ENCODE assay signal across 9 cellular contexts in genomic region chr3:171813897-171814460, GRCh38. TPM values are rescaled to one million over a fixed set of nuclear protein-coding genes. Genes with fewer than 3 reads are reported as not detected.
DNase-seq lines count a peak whose midpoint lies in the region; ATAC-seq and TF ChIP-seq lines count a peak whose summit lies in the region.
"Had no signal": no experiment of that assay in that cellular context is flagged by ENCODE, and none has a peak within 500 bp of the region (broad histone marks: within the 10 kb centered on the region; RNA-seq: fewer than 3 reads in every experiment).

No MANE protein-coding gene starts in this region.

- CTCF ChIA-PET in HCT116 (lab: Charles Lee): no interaction called here

- H3K27ac ChIP-seq in HCT116 (ENCODE audit: low read depth, low read length) (no peak overlapping the region), left lung (peak overlapping the region; percentile 11 to 75), SJCRH30 (no peak overlapping the region)

- H3K9me2 ChIP-seq in HCT116 (ENCODE audit: insufficient read depth): no peaks in the 10 kb centered on the region

- no peak for TF ChIP-seq POLR2A in HCT116 (IDR thresholded peaks at IDR 0.05; ENCODE audit: borderline replicate concordance, extremely low read depth, insufficient read depth, insufficient read length)

- H3K79me2 ChIP-seq in HCT116 (ENCODE audit: insufficient read depth, low read length): no peaks in the 10 kb centered on the region

- ATAC-seq in HCT116 (no peak), left lung (no peak), left lobe of liver (no peak)

- no peak overlapping the region for H3K4me3 ChIP-seq in HCT116 (replicated peaks in 1 of 2; ENCODE audit: low read depth in 1 of 2, low read length in 2 of 2)
- no peak overlapping the region for H3K4me3 ChIP-seq in left lung
- H3K4me3 ChIP-seq in SJCRH30: no peak overlapping the region

- RAD21 ChIA-PET in HCT116 (lab: Charles Lee; ENCODE audit: low non-redundant PET in 1 of 2, low total read pairs in 2 of 2, uncharacterized antibody in 2 of 2, unreplicated experiment in 2 of 2): interaction anchor here in 1 of 2 experiments (0.8 kb wide), 1 partner anchor 16 kb away, joined by 3 read pairs; no protein-coding TSS in a partner anchor

- H3K9me3 ChIP-seq in HCT116 (ENCODE audit: control insufficient read depth in 1 of 2, insufficient read depth in 1 of 2, low read depth in 1 of 2, low read length in 2 of 2): no peaks in the 10 kb centered on the region
- H3K9me3 ChIP-seq in left lung: no peaks in the 10 kb centered on the region
- peaks cover 6% of the 10 kb centered on the region; the same call in 1 of the 2 replicates for H3K9me3 ChIP-seq in SJCRH30 (replicated peaks)

- H3K36me3 ChIP-seq in HCT116 (ENCODE audit: control insufficient read depth in 1 of 2, insufficient read depth in 2 of 2, low read length in 2 of 2): no peaks in the 10 kb centered on the region
- H3K36me3 ChIP-seq in left lung: no peaks in the 10 kb centered on the region
- H3K36me3 ChIP-seq in SJCRH30: no peaks in the 10 kb centered on the region

- TF ChIP-seq RAD21 in HCT116 (IDR thresholded peaks at IDR 0.05; ENCODE audit: low read depth): no peak

- POLR2A ChIA-PET in HCT116 (lab: Charles Lee): no interaction called here

- H3K4me2 ChIP-seq in HCT116 (ENCODE audit: low read length): no peak overlapping the region

- intact Hi-C loops in HCT116 (cut with micrococcal nuclease): loop anchor here (10.0 kb wide), 1 partner anchor 61 kb away; no protein-coding TSS in a partner anchor
- intact Hi-C loops in left lung (cut with DNase I): no loop called here

- no peak for TF ChIP-seq CTCF in HCT116 (IDR thresholded peaks at IDR 0.05 in 2 of 3, conservative IDR thresholded peaks at IDR 0.05 in 1 of 3; ENCODE audit: borderline replicate concordance in 1 of 3, insufficient read depth in 1 of 3, low read depth in 2 of 3, low read length in 2 of 3)
- no peak for TF ChIP-seq CTCF in left lung (IDR thresholded peaks at IDR 0.05)

- no TSS peak for BruUV-seq in HCT116 (replicated peaks; lab: Mats Ljungman, UMichigan)

- no peak overlapping the region for H3K9ac ChIP-seq in HCT116 (ENCODE audit: low read length)

- H4K20me1 ChIP-seq in HCT116 (ENCODE audit: insufficient read depth): no peaks in the 10 kb centered on the region

- H3K4me1 ChIP-seq in HCT116 (ENCODE audit: control insufficient read depth in 1 of 2, insufficient read depth in 2 of 2, low read length in 2 of 2): peaks cover 5 to 33% of the 10 kb centered on the region in 2 experiments; a peak in 3 of 4 replicates
- peaks cover 5 to 42% of the 10 kb centered on the region in 2 donors for H3K4me1 ChIP-seq in left lung
- H3K4me1 ChIP-seq in SJCRH30: peaks cover 3% of the 10 kb centered on the region; the same call in 1 of the 2 replicates

- H3K27me3 ChIP-seq in HCT116 (ENCODE audit: insufficient read depth, low read length) (no peaks in the 10 kb centered on the region), left lung (no peaks in the 10 kb centered on the region), SJCRH30 (no peaks in the 10 kb centered on the region)

- peak overlapping the region; percentile 13 for H2AFZ ChIP-seq in HCT116 (ENCODE audit: low read depth, low read length, poor library complexity, severe bottlenecking)

- DNase-seq in ELR (ENCODE audit: low read depth) (peak; percentile 32), HCT116 (ENCODE audit: low read depth, low spot score) (no peak), SKM-1 treated with dmso at 0.1 percent for 144 hours (lab: John Stamatoyannopoulos, UW; ENCODE audit: unreplicated experiment) (peak; percentile 99), left lung (peak in 1 of 2 donors; percentile 55), SJCRH30 (no peak), superior temporal gyrus (ENCODE audit: extremely low spot score) (no peak), globus pallidus (ENCODE audit: low spot score) (no peak), left lobe of liver (ENCODE audit: low spot score) (no peak)
- DNase-seq: substantia nigra had no signal

TF ChIP-seq in HCT116, 20 proteins besides CTCF, POLR2A, EP300 and RAD21:
- TF ChIP-seq REST (IDR thresholded peaks at IDR 0.05; ENCODE audit: low read depth): no peak
- TF ChIP-seq SRF (IDR thresholded peaks at IDR 0.05; ENCODE audit: low read depth): no peak
- no peak for TF ChIP-seq POLR2AphosphoS5 (IDR thresholded peaks at IDR 0.05; ENCODE audit: low read depth, low read length)
- TF ChIP-seq ATF3 (IDR thresholded peaks at IDR 0.05): no peak
- TF ChIP-seq JUND (IDR thresholded peaks at IDR 0.05): no peak
- no peak for TF ChIP-seq SP1 (IDR thresholded peaks at IDR 0.05; ENCODE audit: low read depth)
- no peak for TF ChIP-seq ZNF274 (IDR thresholded peaks at IDR 0.05; ENCODE audit: low read depth, low read length)
- no peak for TF ChIP-seq CEBPB (IDR thresholded peaks at IDR 0.05; ENCODE audit: low read depth)
- TF ChIP-seq ZBTB33 (IDR thresholded peaks at IDR 0.05; ENCODE audit: extremely low read depth, insufficient replicate concordance, low read length): no peak
- no peak for TF ChIP-seq ZFX (IDR thresholded peaks at IDR 0.05)
- no peak for TF ChIP-seq EGR1 (IDR thresholded peaks at IDR 0.05; ENCODE audit: low read depth)
- no peak for TF ChIP-seq MAX (IDR thresholded peaks at IDR 0.05)
- no peak for TF ChIP-seq TCF7L2 (IDR thresholded peaks at IDR 0.05; ENCODE audit: borderline replicate concordance, extremely low read depth, insufficient read depth, insufficient read length)
- TF ChIP-seq FOSL1 (IDR thresholded peaks at IDR 0.05; ENCODE audit: low read depth): no peak
- no peak for TF ChIP-seq ELF1 (IDR thresholded peaks at IDR 0.05; ENCODE audit: borderline replicate concordance, low read depth)
- no peak for TF ChIP-seq EZH2phosphoT487 (IDR thresholded peaks at IDR 0.05; ENCODE audit: borderline replicate concordance)
- no peak for TF ChIP-seq YY1 (IDR thresholded peaks at IDR 0.05; ENCODE audit: extremely low read depth, insufficient replicate concordance, low read depth, low read length)
- no peak for TF ChIP-seq CBX3 (IDR thresholded peaks at IDR 0.05; ENCODE audit: low read depth)
- no peak for TF ChIP-seq SIN3A (IDR thresholded peaks at IDR 0.05; ENCODE audit: low read depth)

RNA-seq across cellular contexts. Expression of gene PLD1, which starts 3.7 kb away (rescaled TPM):
- total RNA-seq in HCT116 (2021; ENCODE audit: unreplicated experiment) (8.4 TPM), left lung (10 to 100 TPM; 18.5 to 18.7 TPM), left lobe of liver (15.2 TPM)
- 2.5 and 2.6 TPM in 2 replicates for polyA plus RNA-seq in HCT116 (2012)
- total RNA-seq in SJCRH30 (2014; rRNA removed; shearing (Covaris generic)): 4.2 and 5.2 TPM in 2 replicates

RNA-seq across cellular contexts. Expression of gene TMEM212, which starts 29.2 kb away (rescaled TPM):
- total RNA-seq in HCT116 (2021; ENCODE audit: unreplicated experiment) (not detected), left lung (1 to 10 TPM in 1 of 2 donors, not detected in 1; 2.3 TPM), left lobe of liver (not detected)
- not detected in 2 replicates for polyA plus RNA-seq in HCT116 (2012)
- not detected in 2 replicates for total RNA-seq in SJCRH30 (2014; rRNA removed; shearing (Covaris generic))

Comparison
In these comparisons a context has a peak if more than half of its experiments do, and no peak if none do; other contexts are left out.
1. DNase-seq: peak in ELR (single experiment) and SKM-1 treated with dmso at 0.1 percent for 144 hours (single experiment); none in HCT116 (single experiment), SJCRH30 (0 of 2), superior temporal gyrus (single experiment), globus pallidus (single experiment) and left lobe of liver (single experiment).
2. H3K27ac ChIP-seq: peak in left lung (2 of 2); none in HCT116 (single experiment) and SJCRH30 (single experiment).